Comparison of ENCODE assay signal across 8 cellular contexts in genomic region chr3:185498503-185499396, GRCh38. TPM values are rescaled to one million over a fixed set of nuclear protein-coding genes. Genes with fewer than 3 reads are reported as not detected.
DNase-seq lines count a peak whose midpoint lies in the region; ATAC-seq, FAIRE-seq and TF ChIP-seq lines count a peak whose summit lies in the region.

TMEM41A (minus strand) TSS chr3:185499035; CDS start chr3:185498961, 74 bp downstream.

- peaks cover 2 to 5% of the 10 kb centered on the region in 2 donors for H3K27me3 Mint-ChIP-seq in natural killer cell treated with Interleukin-12 subunit alpha and Interleukin-12 subunit beta and Interleukin-15 and Interleukin-18, amount 100 ng/mL, for 72 hours

- peak; percentile 65 for FAIRE-seq in H54 (lab: Jason Lieb, UNC)

- H3K4me1 Mint-ChIP-seq in natural killer cell treated with Interleukin-12 subunit alpha and Interleukin-12 subunit beta and Interleukin-15 and Interleukin-18, amount 100 ng/mL, for 72 hours (ENCODE audit: low read depth in 2 of 2) = peaks cover 8 to 17% of the 10 kb centered on the region in 2 donors

- H3K9me3 Mint-ChIP-seq in natural killer cell treated with Interleukin-12 subunit alpha and Interleukin-12 subunit beta and Interleukin-15 and Interleukin-18, amount 100 ng/mL, for 72 hours = no peaks in the 10 kb centered on the region

- TF ChIP-seq POLR2A in H54 (IDR thresholded peaks at IDR 0.05; ENCODE audit: low read depth, low read length) = peak; percentile 82
- peak; percentile 94 for TF ChIP-seq POLR2A in Raji (IDR thresholded peaks at IDR 0.05; ENCODE audit: insufficient read depth, low read depth, low read length)

- no peak for TF ChIP-seq CTCF in fibroblast of pulmonary artery (IDR thresholded peaks at IDR 0.05; ENCODE audit: low read length, missing control alignments)

- H3K27ac Mint-ChIP-seq in natural killer cell treated with Interleukin-12 subunit alpha and Interleukin-12 subunit beta and Interleukin-15 and Interleukin-18, amount 100 ng/mL, for 72 hours = peak within 1 kb of the TSS; percentile 65 to 89

- peak; percentile 99 for ATAC-seq in natural killer cell treated with Interleukin-12 subunit alpha and Interleukin-12 subunit beta and Interleukin-15 and Interleukin-18, amount 100 ng/mL, for 72 hours

- DNase-seq in ELR (ENCODE audit: low read depth) = peak; percentile 92
- peak; percentile 90 for DNase-seq in H54 (ENCODE audit: insufficient read length, low spot score)
- peak; percentile 93 for DNase-seq in LoVo (ENCODE audit: low spot score)
- DNase-seq in activated T-helper 9 cell treated with anti-CD3 and anti-CD28 coated beads, Interleukin-2, amount 50 U/mL, for 16 hours (ENCODE audit: low read depth) = peak; percentile 82
- DNase-seq in fibroblast of pulmonary artery (ENCODE audit: low read depth) = peak; percentile 92
- DNase-seq in natural killer cell treated with Interleukin-12 subunit alpha and Interleukin-12 subunit beta and Interleukin-15 and Interleukin-18, amount 100 ng/mL, for 72 hours (ENCODE audit: low spot score) = peak; percentile 92
- peak; percentile 86 for DNase-seq in stimulated activated naive CD4-positive, alpha-beta T cell treated with Interleukin-2 at 50 U/mL for 16 hours (lab: John Stamatoyannopoulos, UW)

- peaks cover 14% of the 10 kb centered on the region for H3K36me3 Mint-ChIP-seq in natural killer cell treated with Interleukin-12 subunit alpha and Interleukin-12 subunit beta and Interleukin-15 and Interleukin-18, amount 100 ng/mL, for 72 hours

- peak within 1 kb of the TSS; percentile 96 for H3K4me3 ChIP-seq in fibroblast of pulmonary artery (replicated peaks; ENCODE audit: low read depth, low read length)

- peak within 1 kb of the TSS; percentile 88 for H3K4me3 Mint-ChIP-seq in natural killer cell treated with Interleukin-12 subunit alpha and Interleukin-12 subunit beta and Interleukin-15 and Interleukin-18, amount 100 ng/mL, for 72 hours

RNA-seq across cellular contexts. Expression of gene TMEM41A, which starts in this region (rescaled TPM):
- total RNA-seq in natural killer cell treated with Interleukin-12 subunit alpha and Interleukin-12 subunit beta and Interleukin-15 and Interleukin-18, amount 100 ng/mL, for 72 hours = 10 to 100 TPM; 24.9 to 33.2 TPM

Comparison
In these comparisons a context has a peak if more than half of its experiments do, and no peak if none do; other contexts are left out.
1. Peak in every context shown above with its lines: DNase-seq, ATAC-seq and H3K4me3 ChIP-seq.